Comparison of ENCODE assay signal across 3 cellular contexts in the genomic region with DNA sequence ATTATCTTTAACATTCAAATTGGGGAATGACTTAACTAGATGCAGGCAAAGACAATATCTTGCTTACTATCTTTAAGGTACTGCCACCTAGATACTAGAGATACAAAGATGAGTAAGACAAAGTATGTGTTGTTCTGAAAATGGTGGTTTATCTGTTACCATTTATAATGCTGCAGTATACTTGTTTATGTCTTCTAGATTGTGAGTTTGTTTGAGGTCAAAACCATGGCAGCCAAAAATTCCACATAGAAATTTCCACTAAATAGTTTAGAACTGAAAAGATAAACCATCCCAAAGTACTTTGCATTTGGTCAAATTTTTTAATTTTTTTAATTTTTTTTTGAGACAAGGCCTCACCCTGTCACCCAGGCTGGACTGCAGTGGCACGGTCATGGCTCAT.
TF ChIP-seq lines count a peak whose summit lies in the region.

No MANE protein-coding gene starts in this region.

TF ChIP-seq in IMR-90, 13 proteins besides CTCF, POLR2A, EP300 and RAD21:
- TF ChIP-seq MAFK (IDR thresholded peaks at IDR 0.05; ENCODE audit: low read depth, low read length): no peak
- TF ChIP-seq MXI1 (IDR thresholded peaks at IDR 0.05; ENCODE audit: borderline replicate concordance, low read depth, low read length): no peak
- TF ChIP-seq ELK1 (IDR thresholded peaks at IDR 0.05; ENCODE audit: borderline replicate concordance, low read depth, low read length): no peak
- no peak for TF ChIP-seq MAZ (IDR thresholded peaks at IDR 0.05; ENCODE audit: borderline replicate concordance, low read depth, low read length)
- no peak for TF ChIP-seq SMC3 (IDR thresholded peaks at IDR 0.05; ENCODE audit: low read depth, low read length)
- no peak for TF ChIP-seq RFX5 (IDR thresholded peaks at IDR 0.05; ENCODE audit: low read depth, low read length)
- TF ChIP-seq CHD1 (IDR thresholded peaks at IDR 0.05; ENCODE audit: low read depth, low read length): no peak
- TF ChIP-seq RCOR1 (IDR thresholded peaks at IDR 0.05; ENCODE audit: insufficient replicate concordance, low read length): no peak
- TF ChIP-seq NFE2L2 (IDR thresholded peaks at IDR 0.05; ENCODE audit: low read depth, low read length): no peak
- TF ChIP-seq FOS (IDR thresholded peaks at IDR 0.05; ENCODE audit: low read depth, low read length): no peak
- no peak for TF ChIP-seq CEBPB (IDR thresholded peaks at IDR 0.05; ENCODE audit: low read depth, low read length)
- TF ChIP-seq BHLHE40 (IDR thresholded peaks at IDR 0.05; ENCODE audit: low read depth, low read length): no peak
- no peak for TF ChIP-seq USF2 (IDR thresholded peaks at IDR 0.05; ENCODE audit: low read depth, low read length)

TF ChIP-seq in K562, 482 proteins besides CTCF, POLR2A, EP300 and RAD21:
- TF ChIP-seq NBN (IDR thresholded peaks at IDR 0.05; ENCODE audit: low read depth) (no peak), TGIF2 (CRISPR knock-in tag; IDR thresholded peaks at IDR 0.05) (no peak), KHSRP (IDR thresholded peaks at IDR 0.05) (no peak), CUX1 (CRISPR knock-in tag; IDR thresholded peaks at IDR 0.05) (no peak), PHB2 (IDR thresholded peaks at IDR 0.05; ENCODE audit: low read depth) (no peak), CAMTA2 (CRISPR knock-in tag; conservative IDR thresholded peaks at IDR 0.05) (no peak), E4F1 (CRISPR knock-in tag; IDR thresholded peaks at IDR 0.05; ENCODE audit: borderline replicate concordance) (no peak), OTX1 (CRISPR knock-in tag; IDR thresholded peaks at IDR 0.05) (no peak), HEY1 (CRISPR knock-in tag; IDR thresholded peaks at IDR 0.05; ENCODE audit: borderline replicate concordance) (no peak)

TF ChIP-seq in SK-N-SH treated with all-trans-retinoic acid at 6 μM for 48 hours, 23 proteins besides CTCF, POLR2A, EP300 and RAD21:
- TF ChIP-seq ARNTL (CRISPR knock-in tag; IDR thresholded peaks at IDR 0.05; ENCODE audit: borderline replicate concordance, low read depth) (no peak), CSDC2 (CRISPR knock-in tag; IDR thresholded peaks at IDR 0.05) (no peak), ZNF8 (CRISPR knock-in tag; IDR thresholded peaks at IDR 0.05) (no peak), ZNF565 (CRISPR knock-in tag; conservative IDR thresholded peaks at IDR 0.05; ENCODE audit: low read depth) (no peak)
TF ChIP-seq in SK-N-SH treated with all-trans-retinoic acid at 6 μM for 48 hours: peak in this region for 0.
